In genomic region chr4:184343400-184344177, GRCh38 we compare ENCODE assay signal across 8 cellular contexts.
A peak's percentile ranks its signal among the peaks of the same experiment; 100 is the strongest.
DNase-seq lines count a peak whose midpoint lies in the region; ATAC-seq and TF ChIP-seq lines count a peak whose summit lies in the region.

No MANE protein-coding gene starts in this region.

- TF ChIP-seq CTCF in AG09319 (IDR thresholded peaks at IDR 0.05; ENCODE audit: low read depth, low read length) (no peak), endothelial cell (IDR thresholded peaks at IDR 0.05; ENCODE audit: unreplicated experiment) (no peak)

- peak overlapping the region; percentile 97 for H3K27ac Mint-ChIP-seq in endothelial cell (ENCODE audit: unreplicated experiment)
- H3K27ac Mint-ChIP-seq in stimulated activated effector memory CD8-positive, alpha-beta T cell treated with anti-CD3 and anti-CD28 coated beads, Interleukin-12 subunit alpha, Interleukin-12 subunit beta, amount 100 ng/mL, for 72 hours = no peak overlapping the region

- H3K4me3 Mint-ChIP-seq in endothelial cell (ENCODE audit: unreplicated experiment) = peak overlapping the region; percentile 92
- peak overlapping the region; percentile 68 for H3K4me3 Mint-ChIP-seq in stimulated activated effector memory CD8-positive, alpha-beta T cell treated with anti-CD3 and anti-CD28 coated beads, Interleukin-12 subunit alpha, Interleukin-12 subunit beta, amount 100 ng/mL, for 72 hours

- H3K9me3 Mint-ChIP-seq in endothelial cell (ENCODE audit: unreplicated experiment) = no peaks in the 10 kb centered on the region
- no peaks in the 10 kb centered on the region for H3K9me3 Mint-ChIP-seq in stimulated activated effector memory CD8-positive, alpha-beta T cell treated with anti-CD3 and anti-CD28 coated beads, Interleukin-12 subunit alpha, Interleukin-12 subunit beta, amount 100 ng/mL, for 72 hours

- ATAC-seq in HG03439 (IDR thresholded peaks at IDR 0.05; ENCODE audit: unreplicated experiment) = peak; percentile 46
- peak; percentile 83 for ATAC-seq in stimulated activated effector memory CD8-positive, alpha-beta T cell treated with anti-CD3 and anti-CD28 coated beads, Interleukin-12 subunit alpha, Interleukin-12 subunit beta, amount 100 ng/mL, for 72 hours

- H3K36me3 Mint-ChIP-seq in endothelial cell (ENCODE audit: low read depth, unreplicated experiment) = no peaks in the 10 kb centered on the region
- H3K36me3 Mint-ChIP-seq in stimulated activated effector memory CD8-positive, alpha-beta T cell treated with anti-CD3 and anti-CD28 coated beads, Interleukin-12 subunit alpha, Interleukin-12 subunit beta, amount 100 ng/mL, for 72 hours = no peaks in the 10 kb centered on the region

- H3K27me3 Mint-ChIP-seq in endothelial cell (ENCODE audit: unreplicated experiment) = peaks cover 11% of the 10 kb centered on the region

- peak; percentile 59 for TF ChIP-seq POLR2A in GM18951 (IDR thresholded peaks at IDR 0.05; ENCODE audit: extremely low read depth, insufficient read depth, insufficient read length)

- in situ Hi-C loops in GM18951 (cut with MboI; ENCODE audit: low sequenced_read_pairs, unreplicated experiment) = no loop called here

- DNase-seq in AG09319 (ENCODE audit: extremely low read depth, low read depth) (peak; percentile 25), NCI-H69 (lab: John Stamatoyannopoulos, UW) (peak; percentile 80), endothelial cell (ENCODE audit: low spot score) (peak; percentile 60), lung microvascular endothelial cell (ENCODE audit: low read depth in 2 of 2) (peak; percentile 76)
- DNase-seq in activated CD8-positive, alpha-beta memory T cell treated with anti-CD3 and anti-CD28 coated beads for 24 hours = peak; percentile 77
- peak in 1 of 2 donors; percentile 61 for DNase-seq in stimulated activated effector memory CD8-positive, alpha-beta T cell treated with anti-CD3 and anti-CD28 coated beads, Interleukin-12 subunit alpha, Interleukin-12 subunit beta, amount 100 ng/mL, for 72 hours (ENCODE audit: low spot score in 2 of 2)

- H3K4me1 Mint-ChIP-seq in endothelial cell (ENCODE audit: unreplicated experiment) = peaks cover 32% of the 10 kb centered on the region
- peaks cover 28% of the 10 kb centered on the region for H3K4me1 Mint-ChIP-seq in stimulated activated effector memory CD8-positive, alpha-beta T cell treated with anti-CD3 and anti-CD28 coated beads, Interleukin-12 subunit alpha, Interleukin-12 subunit beta, amount 100 ng/mL, for 72 hours
